In the genomic region with DNA sequence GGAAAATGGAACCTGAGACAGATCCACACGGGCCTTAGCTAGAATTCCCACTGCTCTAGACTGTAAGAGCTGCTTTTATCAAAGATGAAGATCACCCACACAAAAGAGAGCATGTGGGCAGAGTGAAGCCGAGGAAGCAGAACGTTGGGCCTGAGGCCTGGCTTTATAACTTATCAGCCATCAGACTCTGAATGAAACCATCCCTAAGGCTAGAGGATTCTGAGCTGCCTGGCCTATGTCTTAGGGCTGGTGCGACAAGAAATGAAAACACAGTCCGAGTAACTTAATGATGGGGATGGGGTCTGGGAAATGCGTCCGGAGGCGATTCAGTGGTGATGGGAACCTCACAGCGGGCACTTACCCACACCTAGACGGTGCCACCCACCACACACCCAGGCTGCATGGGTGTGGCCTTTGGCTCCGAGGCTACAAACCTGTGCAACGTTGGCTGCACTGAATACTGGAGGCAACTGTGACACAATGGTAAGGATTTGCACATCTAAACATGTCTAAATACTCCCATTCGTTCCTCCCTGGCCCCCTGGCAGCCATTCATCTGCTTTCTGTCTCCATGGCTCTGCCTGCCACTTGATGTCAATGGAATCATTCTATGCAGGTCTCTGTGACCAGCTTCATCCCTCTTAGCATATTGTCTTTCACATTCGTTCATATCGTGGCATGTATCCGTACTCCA, we compare ENCODE assay signal across 22 cellular contexts.
DNase-seq lines count a peak whose midpoint lies in the region; ATAC-seq, FAIRE-seq and TF ChIP-seq lines count a peak whose summit lies in the region.
"Had no signal": no experiment of that assay in that cellular context is flagged by ENCODE, and none has a peak within 500 bp of the region (broad histone marks: within the 10 kb centered on the region; RNA-seq: fewer than 3 reads in every experiment).

No MANE protein-coding gene starts in this region.

- H3K36me3 ChIP-seq in BE2C (no peaks in the 10 kb centered on the region), bronchial epithelial cell (ENCODE audit: control insufficient read depth, insufficient read depth, low read length) (no peaks in the 10 kb centered on the region), osteoblast (ENCODE audit: insufficient read depth, low read length) (no peaks in the 10 kb centered on the region), spleen (no peaks in the 10 kb centered on the region)
- H3K36me3 ChIP-seq: BLaER1 had no signal

- DNase-seq in BE2C (peak; percentile 31), ELF-1 (ENCODE audit: low read depth, low spot score) (peak; percentile 58), bronchial epithelial cell (ENCODE audit: low read depth) (no peak), osteoblast (ENCODE audit: insufficient read length, low spot score, missing footprints) (peak; percentile 22), spleen (no peak), NCI-H1436 (lab: John Stamatoyannopoulos, UW) (no peak), NCI-H1694 (lab: John Stamatoyannopoulos, UW) (no peak)
- DNase-seq: ACHN; AML-193; CD4-positive, alpha-beta memory T cell; DMS153; DMS79; GF-D8; GM23248; HCEC 1CT; HFFc6; KBM-7 had no signal

- no peak for TF ChIP-seq POLR2A in spleen (IDR thresholded peaks at IDR 0.05)

- H3K27ac ChIP-seq in osteoblast (ENCODE audit: low read depth, low read length) (no peak overlapping the region), spleen (no peak overlapping the region)
- H3K27ac ChIP-seq: BLaER1, GM23248 had no signal

- no peaks in the 10 kb centered on the region for H4K20me1 ChIP-seq in osteoblast (ENCODE audit: insufficient read depth, low read length)
- H4K20me1 ChIP-seq: BLaER1 had no signal

- H3K9me3 ChIP-seq in BE2C (no peaks in the 10 kb centered on the region), osteoblast (ENCODE audit: low read depth, low read length) (no peaks in the 10 kb centered on the region), spleen (no peaks in the 10 kb centered on the region)
- H3K9me3 ChIP-seq: BLaER1 had no signal

- intact Hi-C loops in spleen (cut with DNase I; ENCODE audit: low total_unique reads): no loop called here

- H3K79me2 ChIP-seq in osteoblast (ENCODE audit: insufficient read depth, low read length): no peaks in the 10 kb centered on the region

- TF ChIP-seq CTCF in BE2C (IDR thresholded peaks at IDR 0.05; ENCODE audit: low read depth, low read length) (no peak), bronchial epithelial cell (IDR thresholded peaks at IDR 0.05; ENCODE audit: insufficient read depth, low read length, severe bottlenecking) (no peak), osteoblast (IDR thresholded peaks at IDR 0.05; ENCODE audit: extremely low read depth, low read depth, low read length) (no peak), spleen (IDR thresholded peaks at IDR 0.05 in 8 of 11, conservative IDR thresholded peaks at IDR 0.05 in 3 of 11) (no peak)

- 85 to 94% (median 87%) methylated on average over 16 of the region's 16 CpGs for WGBS in spleen, 5 donors

- H3K4me1 ChIP-seq in BE2C (peaks cover 4% of the 10 kb centered on the region), osteoblast (ENCODE audit: insufficient read depth, low read length) (no peaks in the 10 kb centered on the region), spleen (no peaks in the 10 kb centered on the region)

- H3K4me3 ChIP-seq in BE2C (ENCODE audit: low read depth, low read length): no peak overlapping the region
- no peak overlapping the region for H3K4me3 ChIP-seq in bronchial epithelial cell (ENCODE audit: low read depth, low read length)
- no peak overlapping the region for H3K4me3 ChIP-seq in osteoblast (ENCODE audit: insufficient read depth, low read length)
- no peak overlapping the region for H3K4me3 ChIP-seq in spleen
- H3K4me3 ChIP-seq: BLaER1, GM23248 had no signal

- ATAC-seq in GM19455 (IDR thresholded peaks at IDR 0.05; ENCODE audit: unreplicated experiment): no peak

- H3K27me3 ChIP-seq in BE2C (no peaks in the 10 kb centered on the region), bronchial epithelial cell (ENCODE audit: control insufficient read depth, insufficient read depth, low read length) (peaks cover 1% of the 10 kb centered on the region), osteoblast (ENCODE audit: insufficient read depth, low read length) (peaks cover 11% of the 10 kb centered on the region), spleen (replicated peaks in 1 of 7) (peaks cover 0 to 4% (median 0%) of the 10 kb centered on the region in 7 donors)
- H3K27me3 ChIP-seq: BLaER1 had no signal

- H2AFZ ChIP-seq in osteoblast (ENCODE audit: low read length): no peak overlapping the region
- H2AFZ ChIP-seq: GM23248 had no signal

- FAIRE-seq in bronchial epithelial cell (lab: Jason Lieb, UNC): peak; percentile 82
- FAIRE-seq: A204.1, H54, HTR-8/SVneo had no signal

- no peak overlapping the region for H3K4me2 ChIP-seq in osteoblast (ENCODE audit: insufficient read depth, low read length)
- H3K4me2 ChIP-seq: BLaER1 had no signal

Comparison
In these comparisons a context has a peak if more than half of its experiments do, and no peak if none do; other contexts are left out.
1. DNase-seq: peak in BE2C (single experiment), ELF-1 (single experiment) and osteoblast (single experiment); none in bronchial epithelial cell (single experiment), spleen (single experiment), NCI-H1436 (single experiment) and NCI-H1694 (single experiment).